In the genomic region with DNA sequence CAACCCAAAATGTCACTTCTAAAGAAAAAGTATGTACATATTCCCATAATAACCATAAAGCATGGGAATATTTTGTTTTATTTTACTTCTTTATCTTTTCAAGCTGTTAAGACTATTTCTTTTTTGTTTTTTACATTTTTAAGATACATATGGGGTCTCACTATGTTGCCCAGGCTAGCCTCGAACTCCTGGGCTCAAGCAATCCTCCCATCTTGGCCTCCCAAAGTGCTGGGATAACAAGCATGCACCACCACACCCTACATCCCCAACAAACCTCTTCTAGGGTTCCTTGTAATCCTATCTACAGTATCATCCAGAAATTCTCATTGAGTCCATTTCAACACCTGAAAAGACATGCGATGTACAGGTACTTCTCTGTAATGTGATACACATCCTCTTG, we compare ENCODE assay signal across 14 cellular contexts.
"Had no signal": no experiment of that assay in that cellular context is flagged by ENCODE, and none has a peak within 500 bp of the region (broad histone marks: within the 10 kb centered on the region; RNA-seq: fewer than 3 reads in every experiment).

No MANE protein-coding gene starts in this region.

- H3K9me3 ChIP-seq: adrenal gland, upper lobe of left lung had no signal

- H3K36me3 ChIP-seq: adrenal gland, upper lobe of left lung had no signal

- DNase-seq: activated CD4-positive, alpha-beta memory T cell treated with anti-CD3 and anti-CD28 coated beads for 36 hours; activated CD8-positive, alpha-beta memory T cell treated with anti-CD3 and anti-CD28 coated beads, Interleukin-2, amount 10 ng/mL, durations not matched to agents 7 days and 5 days; activated effector memory CD4-positive, alpha-beta T cell treated with Interleukin-2 at 50 U/mL for 16 hours; activated naive CD4-positive, alpha-beta T cell treated with anti-CD3 and anti-CD28 coated beads, Interleukin-2, amount 50 U/mL, for 16 hours; activated T-cell treated with anti-CD3 and anti-CD28 coated beads, Interleukin-2, amount 50 U/mL, for 24 hours; adrenal gland; glutamatergic neuron; immature natural killer cell; midbrain; stimulated activated CD4-positive, alpha-beta T cell treated with anti-CD3 and anti-CD28 coated beads, Interleukin-12 subunit alpha, Interleukin-12 subunit beta, amount 100 ng/mL, for 4 hours; substantia nigra; upper lobe of left lung had no signal

- H3K27me3 ChIP-seq: adrenal gland, upper lobe of left lung had no signal

- H3K4me3 ChIP-seq: adrenal gland, lung, upper lobe of left lung had no signal

- ATAC-seq: activated CD8-positive, alpha-beta memory T cell treated with anti-CD3 and anti-CD28 coated beads, Interleukin-2, amount 10 ng/mL, durations not matched to agents 7 days and 5 days; stimulated activated effector memory CD8-positive, alpha-beta T cell treated with anti-CD3 and anti-CD28 coated beads, Interleukin-12 subunit alpha, Interleukin-12 subunit beta, amount 100 ng/mL, for 72 hours had no signal
